ENCODE assay signal across 10 cellular contexts in genomic region chr15:70480196-70480856, GRCh38.
DNase-seq lines count a peak whose midpoint lies in the region; ATAC-seq and TF ChIP-seq lines count a peak whose summit lies in the region.
"Had no signal": no experiment of that assay in that cellular context is flagged by ENCODE, and none has a peak within 500 bp of the region (broad histone marks: within the 10 kb centered on the region; RNA-seq: fewer than 3 reads in every experiment).

No MANE protein-coding gene starts in this region.

- H3K9me3 Mint-ChIP-seq in type B pancreatic cell = no peaks in the 10 kb centered on the region

- H3K36me3 Mint-ChIP-seq in type B pancreatic cell = no peaks in the 10 kb centered on the region

- no peak overlapping the region for H3K27ac Mint-ChIP-seq in type B pancreatic cell

- TF ChIP-seq CTCF in type B pancreatic cell (conservative IDR thresholded peaks at IDR 0.05) = no peak

- peaks cover 36% of the 10 kb centered on the region for H3K27me3 Mint-ChIP-seq in type B pancreatic cell

- DNase-seq in activated gamma-delta T cell treated with Interleukin-2 at 50 U/mL for 16 hours (peak; percentile 64), activated gamma-delta T cell (lab: John Stamatoyannopoulos, UW) (no peak), type B pancreatic cell (ENCODE audit: extremely low spot score, unreplicated experiment) (no peak), anterior cingulate cortex (lab: John Stamatoyannopoulos, UW) (no peak), GM03348 (ENCODE audit: low spot score) (no peak)
- peak; percentile 40 to 57 for DNase-seq in activated CD4-positive, alpha-beta T cell treated with anti-CD3 and anti-CD28 coated beads for 24 hours (ENCODE audit: low read depth in 2 of 2)
- peak; percentile 21 for DNase-seq in effector CD4-positive, alpha-beta T cell
- DNase-seq: cerebellar nuclear complex, GM23248 had no signal

- no peak for ATAC-seq in HG03135 (IDR thresholded peaks at IDR 0.05; ENCODE audit: unreplicated experiment)

- H3K4me1 Mint-ChIP-seq in type B pancreatic cell (ENCODE audit: unreplicated experiment) = no peaks in the 10 kb centered on the region

- H3K4me3 Mint-ChIP-seq in type B pancreatic cell = no peak overlapping the region

Comparison
In these comparisons a context has a peak if more than half of its experiments do, and no peak if none do; other contexts are left out.
1. DNase-seq: peak in activated gamma-delta T cell treated with Interleukin-2 at 50 U/mL for 16 hours (single experiment), activated CD4-positive, alpha-beta T cell treated with anti-CD3 and anti-CD28 coated beads for 24 hours (2 of 2) and effector CD4-positive, alpha-beta T cell (single experiment); none in activated gamma-delta T cell (single experiment), type B pancreatic cell (single experiment), anterior cingulate cortex (0 of 58) and GM03348 (single experiment).